15 cellular contexts compared by ENCODE assay signal in the genomic region with DNA sequence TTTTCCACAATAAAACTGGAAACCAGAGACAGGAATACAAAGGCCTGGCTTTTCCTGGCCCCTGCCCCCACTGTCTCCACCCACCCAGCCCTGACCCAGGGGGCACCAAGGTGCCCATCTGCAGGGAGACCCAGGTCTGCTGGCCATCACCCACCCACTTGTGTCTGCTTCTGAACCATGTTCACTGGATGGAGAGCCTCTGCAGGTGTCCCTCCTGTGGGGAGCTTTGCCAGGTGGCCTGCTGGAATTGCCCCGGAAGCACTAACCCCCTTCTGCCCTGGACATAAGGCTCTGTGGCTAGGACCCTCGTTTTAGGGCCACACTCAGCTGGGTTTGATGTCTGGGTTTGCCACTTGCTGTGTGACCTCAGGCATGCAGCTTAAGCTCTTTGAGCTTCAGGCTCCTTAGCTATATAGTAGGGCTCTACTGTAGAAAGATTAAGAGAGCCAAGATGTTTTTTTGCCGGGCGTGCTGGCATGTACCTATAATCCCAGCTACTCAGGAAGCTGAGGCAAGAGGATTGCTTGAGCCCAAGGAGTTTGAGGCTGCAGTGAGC. TPM values are rescaled to one million over a fixed set of nuclear protein-coding genes. Genes with fewer than 3 reads are reported as not detected.
DNase-seq lines count a peak whose midpoint lies in the region; ATAC-seq, FAIRE-seq and TF ChIP-seq lines count a peak whose summit lies in the region.
"Had no signal": no experiment of that assay in that cellular context is flagged by ENCODE, and none has a peak within 500 bp of the region (broad histone marks: within the 10 kb centered on the region; RNA-seq: fewer than 3 reads in every experiment).

No MANE protein-coding gene starts in this region.

- H3K36me3 Mint-ChIP-seq in chondrocyte (ENCODE audit: low read depth) (peaks cover 4% of the 10 kb centered on the region), progenitor cell of endocrine pancreas (ENCODE audit: insufficient read depth) (peaks cover 9% of the 10 kb centered on the region)
- H3K36me3 Mint-ChIP-seq: CD8-positive, alpha-beta memory T cell had no signal

- peak; percentile 1 for DNase-seq in AG20443 (ENCODE audit: low spot score)
- peak; percentile 54 for DNase-seq in D721Med (ENCODE audit: insufficient read length, low spot score)
- peak; percentile 69 for DNase-seq in chondrocyte (ENCODE audit: low spot score)
- DNase-seq in progenitor cell of endocrine pancreas (ENCODE audit: low spot score, unreplicated experiment), result no peak
- DNase-seq in occipital lobe (lab: John Stamatoyannopoulos, UW), result no peak
- no peak for DNase-seq in NCI-H2107 treated with DMSO at 0.1 percent for 48 hours (lab: John Stamatoyannopoulos, UW; ENCODE audit: unreplicated experiment)
- no peak for DNase-seq in GM13977 (ENCODE audit: low spot score)
- DNase-seq: BE2C; DMS 273 treated with DMSO at 0.1 percent for 48 hours; NCI-H1436 treated with DMSO at 0.1 percent for 48 hours; NCI-H2081; NCI-H524 treated with DMSO at 0.1 percent for 48 hours; NK-92 treated with Interleukin-12 subunit alpha and Interleukin-12 subunit beta, amount 100 ng/mL, for 24 hours had no signal

- H3K27ac Mint-ChIP-seq in chondrocyte (ENCODE audit: unreplicated experiment) (no peak overlapping the region), progenitor cell of endocrine pancreas (peak overlapping the region; percentile 90)

- no peak for ATAC-seq in GM21423 (IDR thresholded peaks at IDR 0.05; ENCODE audit: unreplicated experiment)

- H3K4me1 Mint-ChIP-seq in chondrocyte (ENCODE audit: low read depth) (peaks cover 40% of the 10 kb centered on the region), progenitor cell of endocrine pancreas (ENCODE audit: low read depth) (peaks cover 9% of the 10 kb centered on the region)

- H3K4me3 Mint-ChIP-seq in chondrocyte (ENCODE audit: unreplicated experiment) (no peak overlapping the region), progenitor cell of endocrine pancreas (ENCODE audit: low read depth) (peak overlapping the region; percentile 57)

- FAIRE-seq in D721Med (lab: Jason Lieb, UNC), result no peak

- H3K9me3 Mint-ChIP-seq in chondrocyte (ENCODE audit: low read depth) (no peaks in the 10 kb centered on the region), progenitor cell of endocrine pancreas (ENCODE audit: low read depth) (no peaks in the 10 kb centered on the region)
- H3K9me3 Mint-ChIP-seq: CD8-positive, alpha-beta memory T cell had no signal

- H3K27me3 Mint-ChIP-seq in chondrocyte (ENCODE audit: low read depth) (no peaks in the 10 kb centered on the region), progenitor cell of endocrine pancreas (peaks cover 59% of the 10 kb centered on the region)

- in situ Hi-C loops in GM13977 (cut with MboI; ENCODE audit: low pct_unique_long_range_greater_than_20kb, low sequenced_read_pairs, unreplicated experiment), result no loop called here

- TF ChIP-seq CTCF in D721Med (IDR thresholded peaks at IDR 0.05; ENCODE audit: insufficient read depth, missing control alignments), result no peak
- no peak for TF ChIP-seq CTCF in chondrocyte (IDR thresholded peaks at IDR 0.05)
- TF ChIP-seq CTCF in progenitor cell of endocrine pancreas (IDR thresholded peaks at IDR 0.05; ENCODE audit: unreplicated experiment), result no peak
- TF ChIP-seq CTCF in GM13977 (IDR thresholded peaks at IDR 0.05; ENCODE audit: extremely low read depth, insufficient read depth, missing control alignments), result no peak

RNA-seq across cellular contexts. Expression of a gene that starts 3.9 kb away (rescaled TPM):
- total RNA-seq in chondrocyte, result 56.5 to 88.8 TPM (median 86.5 TPM) in 3 replicates
- 14.4 and 14.6 TPM in 2 replicates for total RNA-seq in progenitor cell of endocrine pancreas
- total RNA-seq in occipital lobe, result 1.7 TPM

RNA-seq across cellular contexts. Expression of a gene that starts 39.8 kb away (rescaled TPM):
- total RNA-seq in chondrocyte (12.7 to 15.7 TPM (median 13.6 TPM) in 3 replicates), progenitor cell of endocrine pancreas (48.8 and 52.1 TPM in 2 replicates), occipital lobe (46.2 TPM)

Comparison
In these comparisons a context has a peak if more than half of its experiments do, and no peak if none do; other contexts are left out.
1. DNase-seq: peak in AG20443 (single experiment), D721Med (single experiment) and chondrocyte (single experiment); none in progenitor cell of endocrine pancreas (single experiment), occipital lobe (single experiment), NCI-H2107 treated with DMSO at 0.1 percent for 48 hours (single experiment) and GM13977 (single experiment).